Comparison of ENCODE assay signal across 9 cellular contexts in the genomic region with DNA sequence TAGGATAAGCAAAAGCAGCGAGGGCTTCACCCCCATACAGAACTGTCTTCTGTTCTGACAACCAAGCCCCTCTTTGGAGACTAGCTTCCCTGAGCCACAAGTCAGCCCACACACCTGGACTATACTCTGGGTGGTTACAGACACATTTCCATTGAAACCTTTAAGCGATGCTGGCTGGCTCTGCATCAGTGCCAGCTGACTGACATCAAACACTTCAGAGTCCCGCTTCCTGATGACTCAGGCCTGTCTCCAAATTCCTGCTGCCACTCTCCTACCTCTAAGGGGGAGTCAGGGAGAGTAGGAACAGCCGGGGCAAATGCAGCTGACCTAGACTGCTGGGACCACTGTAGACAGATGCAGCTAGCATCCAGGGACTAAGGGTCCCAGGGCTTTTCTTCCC. TPM values are rescaled to one million over a fixed set of nuclear protein-coding genes. Genes with fewer than 3 reads are reported as not detected.
DNase-seq lines count a peak whose midpoint lies in the region; ATAC-seq, FAIRE-seq and TF ChIP-seq lines count a peak whose summit lies in the region.
"Had no signal": no experiment of that assay in that cellular context is flagged by ENCODE, and none has a peak within 500 bp of the region (broad histone marks: within the 10 kb centered on the region; RNA-seq: fewer than 3 reads in every experiment).

No MANE protein-coding gene starts in this region.

- WGBS in gastroesophageal sphincter (ENCODE audit: low coverage in 1 of 2), 2 donors, result 23 to 44% methylated on average over 1 to 2 of the region's 4 CpGs

- H3K36me3 ChIP-seq in HEK293 (ENCODE audit: control insufficient read depth in 2 of 2, insufficient read depth in 1 of 2, low read length in 2 of 2) (no peaks in the 10 kb centered on the region), gastroesophageal sphincter (no peaks in the 10 kb centered on the region), skeletal muscle satellite cell (ENCODE audit: insufficient read depth, low read length) (no peaks in the 10 kb centered on the region)

- no peak for TF ChIP-seq POLR2A in gastroesophageal sphincter (IDR thresholded peaks at IDR 0.05)

- no peak overlapping the region for H3K27ac ChIP-seq in HEK293 (ENCODE audit: extremely low read depth, low read depth, low read length)
- H3K27ac ChIP-seq in gastroesophageal sphincter, result peak overlapping the region in 3 of 4 donors; percentile 78 to 85 (median 82)

- peak overlapping the region; percentile 3 for H3K4me2 ChIP-seq in skeletal muscle satellite cell (ENCODE audit: low read length)

- H3K9me3 ChIP-seq in HEK293 (ENCODE audit: control insufficient read depth, insufficient read depth, low read depth, low read length) (no peaks in the 10 kb centered on the region), gastroesophageal sphincter (no peaks in the 10 kb centered on the region), skeletal muscle satellite cell (replicated peaks; ENCODE audit: low read length) (no peaks in the 10 kb centered on the region)

- TF ChIP-seq CTCF in HEK293 (tag by site-specific recombination; IDR thresholded peaks at IDR 0.05), result no peak
- no peak for TF ChIP-seq CTCF in gastroesophageal sphincter (IDR thresholded peaks at IDR 0.05)

- CTCF ChIA-PET in HEK293 (lab: Yijun Ruan, JAX), result interaction anchor here (0.6 to 1.5 kb wide), 10 partner anchors 8 to 494 kb away, joined by 3 to 6 read pairs (median 4); no protein-coding TSS in a partner anchor

- POLR2A ChIA-PET in HEK293 (lab: Yijun Ruan, JAX), result interaction anchor here (1.5 kb wide), 1 partner anchor 60 kb away, joined by 7 read pairs; a partner anchor contains a TSS

- DNase-seq in RCC 7860 (ENCODE audit: low spot score), result peak; percentile 35
- no peak for DNase-seq in NOMO-1 treated with DMSO at 0.1 percent for 48 hours (lab: John Stamatoyannopoulos, UW; ENCODE audit: unreplicated experiment)
- DNase-seq: activated gamma-delta T cell had no signal

- FAIRE-seq in RCC 7860 (lab: Jason Lieb, UNC), result no peak

- H3K4me1 ChIP-seq in HEK293 (ENCODE audit: control insufficient read depth, insufficient read depth, low read length) (peaks cover 6% of the 10 kb centered on the region; the same call in 1 of the 2 replicates), gastroesophageal sphincter (peaks cover 13 to 81% (median 31%) of the 10 kb centered on the region in 3 donors), skeletal muscle satellite cell (ENCODE audit: control insufficient read depth, insufficient read depth, low read length) (peaks cover 35% of the 10 kb centered on the region)

- no peak for ATAC-seq in gastroesophageal sphincter
- ATAC-seq in GM18858 (IDR thresholded peaks at IDR 0.05; ENCODE audit: unreplicated experiment), result no peak
- no peak for ATAC-seq in GM18873 (IDR thresholded peaks at IDR 0.05; ENCODE audit: low FRiP score, unreplicated experiment)
- ATAC-seq in HG03521 (IDR thresholded peaks at IDR 0.05; ENCODE audit: unreplicated experiment), result no peak

- H3K9ac ChIP-seq in skeletal muscle satellite cell (ENCODE audit: low read depth, low read length), result no peak overlapping the region

- no peaks in the 10 kb centered on the region for H3K27me3 ChIP-seq in gastroesophageal sphincter
- H3K27me3 ChIP-seq in skeletal muscle satellite cell (ENCODE audit: control insufficient read depth, insufficient read depth, low read length), result no peaks in the 10 kb centered on the region

- no peak overlapping the region for H3K4me3 ChIP-seq in HEK293 (ENCODE audit: low read depth, low read length)
- H3K4me3 ChIP-seq in gastroesophageal sphincter, result no peak overlapping the region
- no peak overlapping the region for H3K4me3 ChIP-seq in skeletal muscle satellite cell (ENCODE audit: low read length)

- no peak for TF ChIP-seq EP300 in gastroesophageal sphincter (IDR thresholded peaks at IDR 0.05)

TF ChIP-seq in HEK293, 187 proteins besides CTCF, POLR2A, EP300 and RAD21:
- no peak for TF ChIP-seq ZNF776 (tag by site-specific recombination; IDR thresholded peaks at IDR 0.05; ENCODE audit: borderline replicate concordance)
- no peak for TF ChIP-seq ZNF76 (tag by site-specific recombination; IDR thresholded peaks at IDR 0.05; ENCODE audit: borderline replicate concordance, low read depth)
- TF ChIP-seq FEZF1 (tag by site-specific recombination; IDR thresholded peaks at IDR 0.05), result no peak
- TF ChIP-seq IKZF3 (tag by site-specific recombination; IDR thresholded peaks at IDR 0.05), result peak; percentile 28; the same call in 1 of the 2 replicates
- TF ChIP-seq ZBTB17 (tag by site-specific recombination; IDR thresholded peaks at IDR 0.05), result no peak
- TF ChIP-seq ZNF341 (tag by site-specific recombination; IDR thresholded peaks at IDR 0.05; ENCODE audit: low read depth), result 0 out of 2 replicates have a peak, but pooled peaks have one; percentile 19
- peak; percentile 88 for TF ChIP-seq ZNF10 (tag by site-specific recombination; IDR thresholded peaks at IDR 0.05)
- TF ChIP-seq PRDM1 (tag by site-specific recombination; IDR thresholded peaks at IDR 0.05), result peak; percentile 80
- no peak for TF ChIP-seq ZNF670 (tag by site-specific recombination; IDR thresholded peaks at IDR 0.05; ENCODE audit: low read depth)
- no peak for TF ChIP-seq SETDB1 (IDR thresholded peaks at IDR 0.05; ENCODE audit: insufficient read length, low read length)
- 0 out of 2 replicates have a peak, but pooled peaks have one; percentile 20 for TF ChIP-seq SP7 (tag by site-specific recombination; IDR thresholded peaks at IDR 0.05)
- 0 out of 2 replicates have a peak, but pooled peaks have one; percentile 23 for TF ChIP-seq ZBTB48 (tag by site-specific recombination; IDR thresholded peaks at IDR 0.05)
- TF ChIP-seq, protein P1, sequence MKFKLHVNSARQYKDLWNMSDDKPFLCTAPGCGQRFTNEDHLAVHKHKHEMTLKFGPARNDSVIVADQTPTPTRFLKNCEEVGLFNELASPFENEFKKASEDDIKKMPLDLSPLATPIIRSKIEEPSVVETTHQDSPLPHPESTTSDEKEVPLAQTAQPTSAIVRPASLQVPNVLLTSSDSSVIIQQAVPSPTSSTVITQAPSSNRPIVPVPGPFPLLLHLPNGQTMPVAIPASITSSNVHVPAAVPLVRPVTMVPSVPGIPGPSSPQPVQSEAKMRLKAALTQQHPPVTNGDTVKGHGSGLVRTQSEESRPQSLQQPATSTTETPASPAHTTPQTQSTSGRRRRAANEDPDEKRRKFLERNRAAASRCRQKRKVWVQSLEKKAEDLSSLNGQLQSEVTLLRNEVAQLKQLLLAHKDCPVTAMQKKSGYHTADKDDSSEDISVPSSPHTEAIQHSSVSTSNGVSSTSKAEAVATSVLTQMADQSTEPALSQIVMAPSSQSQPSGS (tag by site-specific recombination; IDR thresholded peaks at IDR 0.05; ENCODE audit: low read depth), result no peak
- no peak for TF ChIP-seq ZNF473 (tag by site-specific recombination; IDR thresholded peaks at IDR 0.05)

RNA-seq across cellular contexts. Expression of a gene that starts 59.4 kb away (rescaled TPM):
- total RNA-seq in gastroesophageal sphincter, result 10 to 100 TPM; 28.6 to 48.1 (median 36.5) TPM
- total RNA-seq in skeletal muscle satellite cell (2012; rRNA removed), result 54.0 and 64.4 TPM in 2 replicates
